13 cellular contexts compared by ENCODE assay signal in the genomic region with DNA sequence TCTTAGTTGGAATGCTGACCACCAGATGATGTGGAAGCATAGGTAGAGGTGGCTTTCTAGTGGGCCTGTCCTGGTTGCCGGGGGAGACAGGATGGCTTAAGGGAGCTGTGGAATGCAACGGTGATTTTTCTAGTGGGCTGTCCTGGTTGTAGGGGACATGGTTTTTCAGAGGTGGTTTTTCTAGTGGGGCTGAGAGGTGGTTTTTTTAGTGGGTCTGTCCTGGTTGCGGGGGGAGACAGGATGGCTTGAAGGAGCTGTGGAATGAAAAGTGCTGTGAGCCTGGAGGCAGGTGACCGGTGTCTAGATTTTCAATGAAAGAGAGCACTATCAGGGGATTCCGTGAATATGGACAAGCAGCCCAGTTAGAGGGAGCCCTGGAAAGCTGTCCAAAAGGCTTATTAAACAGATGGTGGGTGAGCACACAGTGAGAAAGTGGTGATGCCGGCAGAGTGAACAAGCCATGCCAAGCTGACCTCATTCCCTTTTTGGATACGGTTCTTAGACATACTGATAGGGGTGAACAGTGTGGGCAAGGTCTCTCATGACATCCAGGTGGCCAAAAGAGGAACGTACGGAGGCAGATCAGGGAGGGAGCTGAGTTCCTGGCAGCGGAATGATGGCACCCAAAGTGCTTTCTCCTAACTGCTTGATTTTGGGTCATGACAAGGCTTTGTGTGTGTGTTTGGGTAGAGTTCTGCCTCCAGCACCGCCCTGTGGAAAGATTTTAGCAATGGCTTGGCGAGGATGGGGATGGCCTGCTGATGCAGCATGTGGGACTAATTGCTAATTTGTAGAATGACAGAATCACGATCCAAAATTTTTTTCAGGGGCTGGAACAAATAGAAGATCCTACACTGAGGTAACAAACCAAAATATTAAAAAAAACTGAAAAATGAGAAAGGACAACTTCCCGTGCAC.
"Had no signal": no experiment of that assay in that cellular context is flagged by ENCODE, and none has a peak within 500 bp of the region (broad histone marks: within the 10 kb centered on the region; RNA-seq: fewer than 3 reads in every experiment).

No MANE protein-coding gene starts in this region.

- H3K4me1 Mint-ChIP-seq: activated naive CD4-positive, alpha-beta T cell treated with anti-CD3 and anti-CD28 coated beads, Interleukin-2, amount 10 ng/mL, durations not matched to agents 7 days and 5 days; activated T-helper 17 cell treated with anti-CD3 and anti-CD28 coated beads, Interleukin-2, amount 50 U/mL, for 72 hours had no signal

- H3K9me3 Mint-ChIP-seq: activated naive CD4-positive, alpha-beta T cell treated with anti-CD3 and anti-CD28 coated beads, Interleukin-2, amount 10 ng/mL, durations not matched to agents 7 days and 5 days; activated T-helper 17 cell treated with anti-CD3 and anti-CD28 coated beads, Interleukin-2, amount 50 U/mL, for 72 hours; nephron progenitor cell had no signal

- ATAC-seq: activated T-helper 17 cell treated with anti-CD3 and anti-CD28 coated beads, Interleukin-2, amount 50 U/mL, for 72 hours; gastroesophageal sphincter; left ventricle myocardium superior; pancreas had no signal

- DNase-seq: activated CD4-positive, alpha-beta T cell treated with anti-CD3 and anti-CD28 coated beads for 48 hours; activated naive CD4-positive, alpha-beta T cell treated with anti-CD3 and anti-CD28 coated beads, Interleukin-2, amount 10 ng/mL, durations not matched to agents 7 days and 5 days; activated T-cell treated with anti-CD3 and anti-CD28 coated beads for 4 hours; effector memory CD4-positive, alpha-beta T cell; kidney; left ventricle myocardium superior; mesenchymal stem cell; nephron progenitor cell; pancreas; stimulated activated CD4-positive, alpha-beta T cell treated with anti-CD3 and anti-CD28 coated beads, Interleukin-4, amount 100 ng/mL, for 4 hours; T-helper 9 cell had no signal

- H3K4me3 Mint-ChIP-seq: activated naive CD4-positive, alpha-beta T cell treated with anti-CD3 and anti-CD28 coated beads, Interleukin-2, amount 10 ng/mL, durations not matched to agents 7 days and 5 days; activated T-helper 17 cell treated with anti-CD3 and anti-CD28 coated beads, Interleukin-2, amount 50 U/mL, for 72 hours; nephron progenitor cell had no signal

- H3K36me3 Mint-ChIP-seq: activated naive CD4-positive, alpha-beta T cell treated with anti-CD3 and anti-CD28 coated beads, Interleukin-2, amount 10 ng/mL, durations not matched to agents 7 days and 5 days had no signal

- H3K27ac Mint-ChIP-seq: activated naive CD4-positive, alpha-beta T cell treated with anti-CD3 and anti-CD28 coated beads, Interleukin-2, amount 10 ng/mL, durations not matched to agents 7 days and 5 days; activated T-helper 17 cell treated with anti-CD3 and anti-CD28 coated beads, Interleukin-2, amount 50 U/mL, for 72 hours had no signal
